In the genomic region with DNA sequence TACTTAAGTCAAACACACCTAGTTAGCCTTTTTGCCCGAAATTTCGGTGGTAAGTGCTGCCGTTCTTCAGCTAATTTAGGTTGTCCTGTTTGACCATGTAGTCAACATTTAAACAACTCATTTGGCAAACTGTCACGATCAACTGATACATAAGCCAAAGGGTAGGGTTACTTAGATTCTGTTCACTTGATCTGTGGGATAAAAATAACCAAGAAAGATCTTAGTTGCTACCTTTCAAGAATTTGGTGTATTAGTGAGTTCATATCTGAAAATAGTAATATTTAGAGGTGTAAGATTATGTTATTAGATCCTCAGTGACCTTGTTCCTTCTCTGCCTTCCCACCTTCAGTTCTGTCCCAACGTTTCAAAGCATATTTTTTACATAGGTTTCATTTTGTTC, we compare ENCODE assay signal across 9 cellular contexts. TPM values are rescaled to one million over a fixed set of nuclear protein-coding genes. Genes with fewer than 3 reads are reported as not detected.
A peak's percentile ranks its signal among the peaks of the same experiment; 100 is the strongest.
DNase-seq lines count a peak whose midpoint lies in the region; ATAC-seq and TF ChIP-seq lines count a peak whose summit lies in the region.
"Had no signal": no experiment of that assay in that cellular context is flagged by ENCODE, and none has a peak within 500 bp of the region (broad histone marks: within the 10 kb centered on the region; RNA-seq: fewer than 3 reads in every experiment).

No MANE protein-coding gene starts in this region.

- H3K27ac ChIP-seq in HEK293 (ENCODE audit: extremely low read depth, low read depth, low read length) = no peak overlapping the region
- H3K27ac ChIP-seq in gastroesophageal sphincter = peak overlapping the region in 2 of 4 donors; percentile 97 to 98

- no peak for DNase-seq in activated CD4-positive, alpha-beta memory T cell treated with anti-CD3 and anti-CD28 coated beads for 36 hours
- no peak for DNase-seq in skeletal muscle cell (ENCODE audit: low read depth)
- no peak for DNase-seq in HuH-7 (ENCODE audit: low spot score)
- DNase-seq in retina = no peak
- DNase-seq: NCI-H146, posterior cingulate gyrus had no signal

- H3K36me3 ChIP-seq in HEK293 (ENCODE audit: control insufficient read depth in 2 of 2, insufficient read depth in 1 of 2, low read length in 2 of 2) (peaks cover 7 to 37% of the 10 kb centered on the region in 2 experiments; a peak in 2 of 3 replicates), gastroesophageal sphincter (peaks cover 0 to 10% of the 10 kb centered on the region in 2 donors)

- H3K4me1 Mint-ChIP-seq in activated CD4-positive, alpha-beta memory T cell treated with anti-CD3 and anti-CD28 coated beads for 36 hours (ENCODE audit: low read depth) = peaks cover 70% of the 10 kb centered on the region

- intact Hi-C loops in activated CD4-positive, alpha-beta memory T cell treated with anti-CD3 and anti-CD28 coated beads for 36 hours (cut with micrococcal nuclease) = no loop called here

- POLR2A ChIA-PET in HEK293 (lab: Yijun Ruan, JAX) = interaction anchor here (2.4 kb wide), 1 partner anchor 123 kb away, joined by 14 read pairs; a partner anchor contains a TSS
- POLR2A ChIA-PET in activated CD4-positive, alpha-beta memory T cell treated with anti-CD3 and anti-CD28 coated beads for 36 hours (lab: Charles Lee) = interaction anchor here (3.0 kb wide), 1 partner anchor 123 kb away, joined by 16 read pairs; a partner anchor contains a TSS

- H3K27me3 Mint-ChIP-seq in activated CD4-positive, alpha-beta memory T cell treated with anti-CD3 and anti-CD28 coated beads for 36 hours = peaks cover 1% of the 10 kb centered on the region

- TF ChIP-seq CTCF in HEK293 (tag by site-specific recombination; IDR thresholded peaks at IDR 0.05) (no peak), gastroesophageal sphincter (IDR thresholded peaks at IDR 0.05) (no peak)

- H3K36me3 Mint-ChIP-seq in activated CD4-positive, alpha-beta memory T cell treated with anti-CD3 and anti-CD28 coated beads for 36 hours = peaks cover 29% of the 10 kb centered on the region

- H3K9me3 ChIP-seq in HEK293 (ENCODE audit: control insufficient read depth, insufficient read depth, low read depth, low read length) = no peaks in the 10 kb centered on the region
- no peaks in the 10 kb centered on the region for H3K9me3 ChIP-seq in gastroesophageal sphincter

- peak overlapping the region; percentile 31 for H3K27ac Mint-ChIP-seq in activated CD4-positive, alpha-beta memory T cell treated with anti-CD3 and anti-CD28 coated beads for 36 hours

- H3K9me3 Mint-ChIP-seq in activated CD4-positive, alpha-beta memory T cell treated with anti-CD3 and anti-CD28 coated beads for 36 hours = no peaks in the 10 kb centered on the region

- TF ChIP-seq EP300 in gastroesophageal sphincter (IDR thresholded peaks at IDR 0.05) = no peak

- H3K4me1 ChIP-seq in HEK293 (ENCODE audit: control insufficient read depth, insufficient read depth, low read length) (peaks cover 7% of the 10 kb centered on the region; the same call in 1 of the 2 replicates), gastroesophageal sphincter (peaks cover 0 to 77% (median 15%) of the 10 kb centered on the region in 3 donors)

- H3K4me3 Mint-ChIP-seq in activated CD4-positive, alpha-beta memory T cell treated with anti-CD3 and anti-CD28 coated beads for 36 hours = peak overlapping the region; percentile 86

- 38 to 48% methylated on average over 5 of the region's 5 CpGs for WGBS in gastroesophageal sphincter (ENCODE audit: low coverage in 1 of 2), 2 donors

- TF ChIP-seq POLR2A in gastroesophageal sphincter (IDR thresholded peaks at IDR 0.05) = no peak

- CTCF ChIA-PET in HEK293 (lab: Yijun Ruan, JAX) = no interaction called here
- CTCF ChIA-PET in activated CD4-positive, alpha-beta memory T cell treated with anti-CD3 and anti-CD28 coated beads for 36 hours (lab: Charles Lee) = interaction anchor here (2.3 to 2.4 kb wide), 2 partner anchors 41 to 108 kb away, joined by 8 to 9 read pairs; a partner anchor contains a TSS

- no peaks in the 10 kb centered on the region for H3K27me3 ChIP-seq in gastroesophageal sphincter

- H3K4me3 ChIP-seq in HEK293 (ENCODE audit: low read depth, low read length) (peak overlapping the region; percentile 96), gastroesophageal sphincter (peak overlapping the region; percentile 95 to 97), skeletal muscle cell (ENCODE audit: low read depth, low read length) (peak overlapping the region; percentile 97)

- no peak for ATAC-seq in gastroesophageal sphincter
- no peak for ATAC-seq in HG02884 (IDR thresholded peaks at IDR 0.05; ENCODE audit: unreplicated experiment)

TF ChIP-seq in HEK293, 187 proteins besides CTCF, POLR2A, EP300 and RAD21:
- TF ChIP-seq ZNF426 (tag by site-specific recombination; IDR thresholded peaks at IDR 0.05) (no peak), ZNF335 (tag by site-specific recombination; conservative IDR thresholded peaks at IDR 0.05) (no peak)
TF ChIP-seq in HEK293: peak in this region for 0.

RNA-seq across cellular contexts. Expression of a gene that starts 2.0 kb away (rescaled TPM):
- 10 to 100 TPM; 34.5 to 35.7 TPM for total RNA-seq in activated CD4-positive, alpha-beta memory T cell treated with anti-CD3 and anti-CD28 coated beads for 36 hours
- 10 to 100 TPM; 40.6 to 49.7 (median 45.6) TPM for total RNA-seq in gastroesophageal sphincter
